Comparison of ENCODE assay signal across 20 cellular contexts in the genomic region with DNA sequence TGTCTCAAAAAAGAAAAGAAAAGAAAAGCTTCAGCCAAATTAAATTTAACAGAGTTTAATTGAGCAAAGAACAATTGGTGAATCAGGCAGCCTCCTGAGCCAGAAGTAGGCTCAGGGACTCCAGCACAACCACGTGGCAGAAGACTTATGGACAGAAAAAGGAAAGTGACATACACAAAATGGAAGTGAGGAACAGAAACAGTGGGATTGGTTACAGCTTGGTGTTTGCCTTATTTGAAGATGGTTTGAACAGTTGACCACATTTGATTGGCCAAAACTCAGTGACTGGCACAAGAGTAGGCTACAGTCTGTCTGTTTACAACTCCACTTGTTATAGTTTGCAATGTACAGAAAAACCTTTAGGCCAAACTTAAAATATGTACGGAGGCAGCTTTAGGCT.
"Had no signal": no experiment of that assay in that cellular context is flagged by ENCODE, and none has a peak within 500 bp of the region (broad histone marks: within the 10 kb centered on the region; RNA-seq: fewer than 3 reads in every experiment).

No MANE protein-coding gene starts in this region.

- ATAC-seq: activated T-cell treated with anti-CD3 and anti-CD28 coated beads, Interleukin-2, amount 50 U/mL, for 4 hours; body of pancreas; heart right ventricle; stimulated activated naive CD8-positive, alpha-beta T cell treated with anti-CD3 and anti-CD28 coated beads, Interleukin-15, Interleukin-2, amounts not matched to agents 100 U/mL and 50 U/mL, for 24 hours had no signal

- FAIRE-seq: endometrium had no signal

- H3K27ac ChIP-seq: body of pancreas, coronary artery, heart right ventricle, left ventricle myocardium inferior, right atrium auricular region, tibial artery, uterus had no signal

- H3K36me3 ChIP-seq: heart right ventricle, left ventricle myocardium inferior, right atrium auricular region, tibial artery, uterus had no signal

- H3K27me3 ChIP-seq: body of pancreas, heart right ventricle, right atrium auricular region, tibial artery, uterus had no signal

- H3K9me3 ChIP-seq: body of pancreas, heart right ventricle, left ventricle myocardium inferior, mucosa of descending colon, right atrium auricular region, tibial artery, uterus had no signal

- DNase-seq: activated CD4-positive, alpha-beta T cell treated with anti-CD3 and anti-CD28 coated beads, Interleukin-2, amount 10 ng/mL, durations not matched to agents 7 days and 5 days; activated CD8-positive, alpha-beta memory T cell treated with anti-CD3 and anti-CD28 coated beads, Interleukin-2, amount 50 U/mL, for 4 hours; activated naive CD4-positive, alpha-beta T cell treated with anti-CD3 and anti-CD28 coated beads for 36 hours; activated T-cell treated with anti-CD3 and anti-CD28 coated beads, Interleukin-2, amount 50 U/mL, for 4 hours; body of pancreas; central memory CD4-positive, alpha-beta T cell; heart right ventricle; immature natural killer cell; kidney glomerular epithelial cell; left ventricle myocardium inferior; mucosa of descending colon; naive B cell; stimulated activated naive CD8-positive, alpha-beta T cell treated with anti-CD3 and anti-CD28 coated beads, Interleukin-15, Interleukin-2, amounts not matched to agents 100 U/mL and 50 U/mL, for 24 hours; substantia nigra; T-helper 9 cell; tibial artery; uterus had no signal

- H3K4me3 ChIP-seq: body of pancreas, coronary artery, heart right ventricle, left ventricle myocardium inferior, mucosa of descending colon, right atrium auricular region, tibial artery, uterus had no signal

- H3K4me1 ChIP-seq: heart right ventricle, left ventricle myocardium inferior, right atrium auricular region, uterus had no signal
